Comparison of ENCODE assay signal across 1 cellular context in genomic region chr12:57718641-57719528, GRCh38.
TF ChIP-seq lines count a peak whose summit lies in the region.

No MANE protein-coding gene starts in this region.

TF ChIP-seq in K562, 482 proteins besides CTCF, POLR2A, EP300 and RAD21:
- TF ChIP-seq POLR3A (IDR thresholded peaks at IDR 0.05; ENCODE audit: borderline replicate concordance, extremely low read depth, insufficient read depth, insufficient read length): no peak
- no peak for TF ChIP-seq STAT5B (CRISPR knock-in tag; IDR thresholded peaks at IDR 0.05)
- TF ChIP-seq, protein P1, sequence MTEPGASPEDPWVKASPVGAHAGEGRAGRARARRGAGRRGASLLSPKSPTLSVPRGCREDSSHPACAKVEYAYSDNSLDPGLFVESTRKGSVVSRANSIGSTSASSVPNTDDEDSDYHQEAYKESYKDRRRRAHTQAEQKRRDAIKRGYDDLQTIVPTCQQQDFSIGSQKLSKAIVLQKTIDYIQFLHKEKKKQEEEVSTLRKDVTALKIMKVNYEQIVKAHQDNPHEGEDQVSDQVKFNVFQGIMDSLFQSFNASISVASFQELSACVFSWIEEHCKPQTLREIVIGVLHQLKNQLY (CRISPR knock-in tag; conservative IDR thresholded peaks at IDR 0.05): no peak
- no peak for TF ChIP-seq MTA2 (IDR thresholded peaks at IDR 0.05; ENCODE audit: low read depth)
- TF ChIP-seq TFE3 (CRISPR knock-in tag; IDR thresholded peaks at IDR 0.05): no peak
- no peak for TF ChIP-seq LARP7 (IDR thresholded peaks at IDR 0.05)
- TF ChIP-seq, protein P2, sequence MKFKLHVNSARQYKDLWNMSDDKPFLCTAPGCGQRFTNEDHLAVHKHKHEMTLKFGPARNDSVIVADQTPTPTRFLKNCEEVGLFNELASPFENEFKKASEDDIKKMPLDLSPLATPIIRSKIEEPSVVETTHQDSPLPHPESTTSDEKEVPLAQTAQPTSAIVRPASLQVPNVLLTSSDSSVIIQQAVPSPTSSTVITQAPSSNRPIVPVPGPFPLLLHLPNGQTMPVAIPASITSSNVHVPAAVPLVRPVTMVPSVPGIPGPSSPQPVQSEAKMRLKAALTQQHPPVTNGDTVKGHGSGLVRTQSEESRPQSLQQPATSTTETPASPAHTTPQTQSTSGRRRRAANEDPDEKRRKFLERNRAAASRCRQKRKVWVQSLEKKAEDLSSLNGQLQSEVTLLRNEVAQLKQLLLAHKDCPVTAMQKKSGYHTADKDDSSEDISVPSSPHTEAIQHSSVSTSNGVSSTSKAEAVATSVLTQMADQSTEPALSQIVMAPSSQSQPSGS (CRISPR knock-in tag; IDR thresholded peaks at IDR 0.05): no peak
- peak; percentile 59 for TF ChIP-seq RBM25 (IDR thresholded peaks at IDR 0.05; ENCODE audit: low read depth, low read length, severe bottlenecking)
